In genomic region chr15:65164139-65164538, GRCh38 we compare ENCODE assay signal across 23 cellular contexts. TPM values are rescaled to one million over a fixed set of nuclear protein-coding genes. Genes with fewer than 3 reads are reported as not detected.
"Had no signal": no experiment of that assay in that cellular context is flagged by ENCODE, and none has a peak within 500 bp of the region (broad histone marks: within the 10 kb centered on the region; RNA-seq: fewer than 3 reads in every experiment).

No MANE protein-coding gene starts in this region.

- H3K27me3 ChIP-seq: brain microvascular endothelial cell had no signal

- H3K27ac ChIP-seq: brain microvascular endothelial cell had no signal

- ATAC-seq: activated CD8-positive, alpha-beta memory T cell treated with anti-CD3 and anti-CD28 coated beads, Interleukin-2, amount 10 ng/mL, durations not matched to agents 7 days and 5 days; activated naive CD4-positive, alpha-beta T cell treated with anti-CD3 and anti-CD28 coated beads, Interleukin-2, amount 50 U/mL, for 72 hours; activated naive CD8-positive, alpha-beta T cell treated with anti-CD3 and anti-CD28 coated beads, Interleukin-2, amount 50 U/mL, for 24 hours; WTC11 had no signal

- DNase-seq: activated CD4-positive, alpha-beta T cell treated with anti-CD3 and anti-CD28 coated beads, Interleukin-2, amount 10 ng/mL, durations not matched to agents 24 days and 14 days; activated CD4-positive, alpha-beta T cell treated with anti-CD3 and anti-CD28 coated beads, Interleukin-2, amount 50 U/mL, for 48 hours; activated CD4-positive, CD25-positive, alpha-beta regulatory T cell treated with anti-CD3 and anti-CD28 coated beads, Interleukin-2, amount 50 U/mL, for 72 hours; activated CD8-positive, alpha-beta memory T cell treated with anti-CD3 and anti-CD28 coated beads, Interleukin-2, amount 10 ng/mL, durations not matched to agents 7 days and 5 days; activated effector memory CD4-positive, alpha-beta T cell treated with Interleukin-2 at 50 U/mL for 16 hours; activated naive CD4-positive, alpha-beta T cell treated with Interleukin-2 at 50 U/mL for 16 hours; activated naive CD8-positive, alpha-beta T cell treated with anti-CD3 and anti-CD28 coated beads, Interleukin-2, amount 50 U/mL, for 24 hours; activated T-cell treated with anti-CD3 and anti-CD28 coated beads, Interleukin-2, amount 50 U/mL, for 24 hours; amniotic stem cell; brain microvascular endothelial cell; Kasumi-1; NCI-H1105 treated with DMSO at 0.1 percent for 48 hours; NCI-H1436 treated with DMSO at 0.1 percent for 48 hours; NCI-H187; NCI-H2081; NCI-H510A treated with DMSO at 0.1 percent for 48 hours; NCI-H69; NK-92 treated with Interleukin-12 subunit alpha and Interleukin-12 subunit beta, amount 100 ng/mL, for 24 hours; SHP77 had no signal

RNA-seq across cellular contexts. Expression of gene CILP, which starts 47.1 kb away (rescaled TPM):
- total RNA-seq: activated T-helper 1 cell treated with anti-CD3 and anti-CD28 coated beads, Interleukin-12 subunit alpha, Interleukin-12 subunit beta, Interleukin-2, Interleukin-4 antibody, amounts not matched to agents 30 ng/mL and 10 ng/mL and 1 ng/mL, durations not matched to agents 14 hours and 24 hours and 36 hours; SK-MEL-5; WTC11 had no signal
